In genomic region chr5:157912621-157913325, GRCh38 we compare ENCODE assay signal across 1 cellular context.
TF ChIP-seq lines count a peak whose summit lies in the region.

No MANE protein-coding gene starts in this region.

TF ChIP-seq in GM12878, 131 proteins besides CTCF, POLR2A, EP300 and RAD21 (continued from another document and continues in another):
- TF ChIP-seq, protein P1, sequence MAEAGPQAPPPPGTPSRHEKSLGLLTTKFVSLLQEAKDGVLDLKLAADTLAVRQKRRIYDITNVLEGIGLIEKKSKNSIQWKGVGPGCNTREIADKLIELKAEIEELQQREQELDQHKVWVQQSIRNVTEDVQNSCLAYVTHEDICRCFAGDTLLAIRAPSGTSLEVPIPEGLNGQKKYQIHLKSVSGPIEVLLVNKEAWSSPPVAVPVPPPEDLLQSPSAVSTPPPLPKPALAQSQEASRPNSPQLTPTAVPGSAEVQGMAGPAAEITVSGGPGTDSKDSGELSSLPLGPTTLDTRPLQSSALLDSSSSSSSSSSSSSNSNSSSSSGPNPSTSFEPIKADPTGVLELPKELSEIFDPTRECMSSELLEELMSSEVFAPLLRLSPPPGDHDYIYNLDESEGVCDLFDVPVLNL (IDR thresholded peaks at IDR 0.05; ENCODE audit: low read depth, low read length) = no peak
- no peak for TF ChIP-seq PAX8 (IDR thresholded peaks at IDR 0.05)
- no peak for TF ChIP-seq FOS (IDR thresholded peaks at IDR 0.05; ENCODE audit: borderline replicate concordance, extremely low read depth, insufficient read length)
- TF ChIP-seq, protein P2, sequence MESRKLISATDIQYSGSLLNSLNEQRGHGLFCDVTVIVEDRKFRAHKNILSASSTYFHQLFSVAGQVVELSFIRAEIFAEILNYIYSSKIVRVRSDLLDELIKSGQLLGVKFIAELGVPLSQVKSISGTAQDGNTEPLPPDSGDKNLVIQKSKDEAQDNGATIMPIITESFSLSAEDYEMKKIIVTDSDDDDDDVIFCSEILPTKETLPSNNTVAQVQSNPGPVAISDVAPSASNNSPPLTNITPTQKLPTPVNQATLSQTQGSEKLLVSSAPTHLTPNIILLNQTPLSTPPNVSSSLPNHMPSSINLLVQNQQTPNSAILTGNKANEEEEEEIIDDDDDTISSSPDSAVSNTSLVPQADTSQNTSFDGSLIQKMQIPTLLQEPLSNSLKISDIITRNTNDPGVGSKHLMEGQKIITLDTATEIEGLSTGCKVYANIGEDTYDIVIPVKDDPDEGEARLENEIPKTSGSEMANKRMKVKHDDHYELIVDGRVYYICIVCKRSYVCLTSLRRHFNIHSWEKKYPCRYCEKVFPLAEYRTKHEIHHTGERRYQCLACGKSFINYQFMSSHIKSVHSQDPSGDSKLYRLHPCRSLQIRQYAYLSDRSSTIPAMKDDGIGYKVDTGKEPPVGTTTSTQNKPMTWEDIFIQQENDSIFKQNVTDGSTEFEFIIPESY (IDR thresholded peaks at IDR 0.05) = no peak
- TF ChIP-seq SIX5 (IDR thresholded peaks at IDR 0.05; ENCODE audit: low read depth, low read length, severe bottlenecking) = no peak
- peak; percentile 87 for TF ChIP-seq MTA2 (IDR thresholded peaks at IDR 0.05; ENCODE audit: low read depth)
- TF ChIP-seq RUNX3 (IDR thresholded peaks at IDR 0.05; ENCODE audit: low read length) = peak; percentile 20; the same call in 1 of the 2 replicates
- TF ChIP-seq MEF2B (IDR thresholded peaks at IDR 0.05; ENCODE audit: partially characterized antibody, poor library complexity, severe bottlenecking) = peak; percentile 40
- peak; percentile 84; the same call in 1 of the 2 replicates for TF ChIP-seq BACH1 (IDR thresholded peaks at IDR 0.05; ENCODE audit: borderline replicate concordance)
- TF ChIP-seq SMAD1 (IDR thresholded peaks at IDR 0.05; ENCODE audit: low read depth, partially characterized antibody) = no peak
- TF ChIP-seq ZNF384 (IDR thresholded peaks at IDR 0.05; ENCODE audit: borderline replicate concordance, low read depth, low read length) = no peak
- no peak for TF ChIP-seq SRF (IDR thresholded peaks at IDR 0.05; ENCODE audit: low read depth in 2 of 2, low read length in 2 of 2)
- peak; percentile 71 for TF ChIP-seq ZNF217 (IDR thresholded peaks at IDR 0.05)
- TF ChIP-seq, protein P3, sequence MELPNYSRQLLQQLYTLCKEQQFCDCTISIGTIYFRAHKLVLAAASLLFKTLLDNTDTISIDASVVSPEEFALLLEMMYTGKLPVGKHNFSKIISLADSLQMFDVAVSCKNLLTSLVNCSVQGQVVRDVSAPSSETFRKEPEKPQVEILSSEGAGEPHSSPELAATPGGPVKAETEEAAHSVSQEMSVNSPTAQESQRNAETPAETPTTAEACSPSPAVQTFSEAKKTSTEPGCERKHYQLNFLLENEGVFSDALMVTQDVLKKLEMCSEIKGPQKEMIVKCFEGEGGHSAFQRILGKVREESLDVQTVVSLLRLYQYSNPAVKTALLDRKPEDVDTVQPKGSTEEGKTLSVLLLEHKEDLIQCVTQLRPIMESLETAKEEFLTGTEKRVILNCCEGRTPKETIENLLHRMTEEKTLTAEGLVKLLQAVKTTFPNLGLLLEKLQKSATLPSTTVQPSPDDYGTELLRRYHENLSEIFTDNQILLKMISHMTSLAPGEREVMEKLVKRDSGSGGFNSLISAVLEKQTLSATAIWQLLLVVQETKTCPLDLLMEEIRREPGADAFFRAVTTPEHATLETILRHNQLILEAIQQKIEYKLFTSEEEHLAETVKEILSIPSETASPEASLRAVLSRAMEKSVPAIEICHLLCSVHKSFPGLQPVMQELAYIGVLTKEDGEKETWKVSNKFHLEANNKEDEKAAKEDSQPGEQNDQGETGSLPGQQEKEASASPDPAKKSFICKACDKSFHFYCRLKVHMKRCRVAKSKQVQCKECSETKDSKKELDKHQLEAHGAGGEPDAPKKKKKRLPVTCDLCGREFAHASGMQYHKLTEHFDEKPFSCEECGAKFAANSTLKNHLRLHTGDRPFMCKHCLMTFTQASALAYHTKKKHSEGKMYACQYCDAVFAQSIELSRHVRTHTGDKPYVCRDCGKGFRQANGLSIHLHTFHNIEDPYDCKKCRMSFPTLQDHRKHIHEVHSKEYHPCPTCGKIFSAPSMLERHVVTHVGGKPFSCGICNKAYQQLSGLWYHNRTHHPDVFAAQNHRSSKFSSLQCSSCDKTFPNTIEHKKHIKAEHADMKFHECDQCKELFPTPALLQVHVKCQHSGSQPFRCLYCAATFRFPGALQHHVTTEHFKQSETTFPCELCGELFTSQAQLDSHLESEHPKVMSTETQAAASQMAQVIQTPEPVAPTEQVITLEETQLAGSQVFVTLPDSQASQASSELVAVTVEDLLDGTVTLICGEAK (IDR thresholded peaks at IDR 0.05; ENCODE audit: borderline replicate concordance) = no peak
- TF ChIP-seq CBX3 (IDR thresholded peaks at IDR 0.05; ENCODE audit: borderline replicate concordance, low read depth) = no peak
- TF ChIP-seq SPI1 (IDR thresholded peaks at IDR 0.05; ENCODE audit: borderline replicate concordance, insufficient read depth, low read depth, low read length) = peak; percentile 92; the same call in 1 of the 2 replicates
- TF ChIP-seq, protein P4, sequence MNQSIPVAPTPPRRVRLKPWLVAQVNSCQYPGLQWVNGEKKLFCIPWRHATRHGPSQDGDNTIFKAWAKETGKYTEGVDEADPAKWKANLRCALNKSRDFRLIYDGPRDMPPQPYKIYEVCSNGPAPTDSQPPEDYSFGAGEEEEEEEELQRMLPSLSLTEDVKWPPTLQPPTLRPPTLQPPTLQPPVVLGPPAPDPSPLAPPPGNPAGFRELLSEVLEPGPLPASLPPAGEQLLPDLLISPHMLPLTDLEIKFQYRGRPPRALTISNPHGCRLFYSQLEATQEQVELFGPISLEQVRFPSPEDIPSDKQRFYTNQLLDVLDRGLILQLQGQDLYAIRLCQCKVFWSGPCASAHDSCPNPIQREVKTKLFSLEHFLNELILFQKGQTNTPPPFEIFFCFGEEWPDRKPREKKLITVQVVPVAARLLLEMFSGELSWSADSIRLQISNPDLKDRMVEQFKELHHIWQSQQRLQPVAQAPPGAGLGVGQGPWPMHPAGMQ (IDR thresholded peaks at IDR 0.05; ENCODE audit: borderline replicate concordance) = no peak
- peak; percentile 74 for TF ChIP-seq PAX5 (IDR thresholded peaks at IDR 0.05; ENCODE audit: borderline replicate concordance, low read depth, low read length)
- TF ChIP-seq HCFC1 (IDR thresholded peaks at IDR 0.05; ENCODE audit: low read length) = no peak
- TF ChIP-seq NFYA (IDR thresholded peaks at IDR 0.05; ENCODE audit: borderline replicate concordance, low read depth, low read length) = no peak
- TF ChIP-seq BHLHE40 (IDR thresholded peaks at IDR 0.05; ENCODE audit: borderline replicate concordance in 1 of 2, low read depth in 2 of 2, low read length in 1 of 2) = peak; percentile 46 to 68; a peak in 2 of 4 replicates
- TF ChIP-seq RB1 (IDR thresholded peaks at IDR 0.05; ENCODE audit: borderline replicate concordance) = no peak
- TF ChIP-seq TCF12 (IDR thresholded peaks at IDR 0.05; ENCODE audit: low read depth, low read length) = 0 out of 2 replicates have a peak, but pooled peaks have one; percentile 61
- TF ChIP-seq GABPA (IDR thresholded peaks at IDR 0.05; ENCODE audit: low read depth) = no peak
- no peak for TF ChIP-seq ZBED1 (IDR thresholded peaks at IDR 0.05; ENCODE audit: borderline replicate concordance)
- no peak for TF ChIP-seq HSF1 (IDR thresholded peaks at IDR 0.05; ENCODE audit: low read depth, low read length)
- TF ChIP-seq NRF1 (conservative IDR thresholded peaks at IDR 0.05; ENCODE audit: low read depth, low read length) = no peak
- peak; percentile 79 for TF ChIP-seq GATAD2B (conservative IDR thresholded peaks at IDR 0.05; ENCODE audit: low read depth)
- TF ChIP-seq FOXK2 (IDR thresholded peaks at IDR 0.05) = no peak
- TF ChIP-seq ZNF622 (IDR thresholded peaks at IDR 0.05) = no peak
- no peak for TF ChIP-seq POU2F2 (IDR thresholded peaks at IDR 0.05; ENCODE audit: borderline replicate concordance, low read depth, low read length)
- no peak for TF ChIP-seq EZH2 (IDR thresholded peaks at IDR 0.05; ENCODE audit: borderline replicate concordance, control insufficient read depth, low read depth, low read length)
- no peak for TF ChIP-seq SREBF1 (IDR thresholded peaks at IDR 0.05; ENCODE audit: low read length)
- no peak for TF ChIP-seq CREM (IDR thresholded peaks at IDR 0.05; ENCODE audit: low read depth)
- TF ChIP-seq PML (IDR thresholded peaks at IDR 0.05; ENCODE audit: low read length) = no peak
- TF ChIP-seq, protein P5, sequence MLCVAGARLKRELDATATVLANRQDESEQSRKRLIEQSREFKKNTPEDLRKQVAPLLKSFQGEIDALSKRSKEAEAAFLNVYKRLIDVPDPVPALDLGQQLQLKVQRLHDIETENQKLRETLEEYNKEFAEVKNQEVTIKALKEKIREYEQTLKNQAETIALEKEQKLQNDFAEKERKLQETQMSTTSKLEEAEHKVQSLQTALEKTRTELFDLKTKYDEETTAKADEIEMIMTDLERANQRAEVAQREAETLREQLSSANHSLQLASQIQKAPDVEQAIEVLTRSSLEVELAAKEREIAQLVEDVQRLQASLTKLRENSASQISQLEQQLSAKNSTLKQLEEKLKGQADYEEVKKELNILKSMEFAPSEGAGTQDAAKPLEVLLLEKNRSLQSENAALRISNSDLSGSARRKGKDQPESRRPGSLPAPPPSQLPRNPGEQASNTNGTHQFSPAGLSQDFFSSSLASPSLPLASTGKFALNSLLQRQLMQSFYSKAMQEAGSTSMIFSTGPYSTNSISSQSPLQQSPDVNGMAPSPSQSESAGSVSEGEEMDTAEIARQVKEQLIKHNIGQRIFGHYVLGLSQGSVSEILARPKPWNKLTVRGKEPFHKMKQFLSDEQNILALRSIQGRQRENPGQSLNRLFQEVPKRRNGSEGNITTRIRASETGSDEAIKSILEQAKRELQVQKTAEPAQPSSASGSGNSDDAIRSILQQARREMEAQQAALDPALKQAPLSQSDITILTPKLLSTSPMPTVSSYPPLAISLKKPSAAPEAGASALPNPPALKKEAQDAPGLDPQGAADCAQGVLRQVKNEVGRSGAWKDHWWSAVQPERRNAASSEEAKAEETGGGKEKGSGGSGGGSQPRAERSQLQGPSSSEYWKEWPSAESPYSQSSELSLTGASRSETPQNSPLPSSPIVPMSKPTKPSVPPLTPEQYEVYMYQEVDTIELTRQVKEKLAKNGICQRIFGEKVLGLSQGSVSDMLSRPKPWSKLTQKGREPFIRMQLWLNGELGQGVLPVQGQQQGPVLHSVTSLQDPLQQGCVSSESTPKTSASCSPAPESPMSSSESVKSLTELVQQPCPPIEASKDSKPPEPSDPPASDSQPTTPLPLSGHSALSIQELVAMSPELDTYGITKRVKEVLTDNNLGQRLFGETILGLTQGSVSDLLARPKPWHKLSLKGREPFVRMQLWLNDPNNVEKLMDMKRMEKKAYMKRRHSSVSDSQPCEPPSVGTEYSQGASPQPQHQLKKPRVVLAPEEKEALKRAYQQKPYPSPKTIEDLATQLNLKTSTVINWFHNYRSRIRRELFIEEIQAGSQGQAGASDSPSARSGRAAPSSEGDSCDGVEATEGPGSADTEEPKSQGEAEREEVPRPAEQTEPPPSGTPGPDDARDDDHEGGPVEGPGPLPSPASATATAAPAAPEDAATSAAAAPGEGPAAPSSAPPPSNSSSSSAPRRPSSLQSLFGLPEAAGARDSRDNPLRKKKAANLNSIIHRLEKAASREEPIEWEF (IDR thresholded peaks at IDR 0.05; ENCODE audit: insufficient replicate concordance, low read depth, low read length) = no peak
- no peak for TF ChIP-seq ZZZ3 (IDR thresholded peaks at IDR 0.05; ENCODE audit: control insufficient read depth, insufficient read length, low read depth)
- TF ChIP-seq ZNF24 (IDR thresholded peaks at IDR 0.05) = no peak
- TF ChIP-seq KLF5 (IDR thresholded peaks at IDR 0.05; ENCODE audit: partially characterized antibody) = no peak
- TF ChIP-seq CBFB (IDR thresholded peaks at IDR 0.05; ENCODE audit: low read depth) = no peak
- TF ChIP-seq, protein P6, sequence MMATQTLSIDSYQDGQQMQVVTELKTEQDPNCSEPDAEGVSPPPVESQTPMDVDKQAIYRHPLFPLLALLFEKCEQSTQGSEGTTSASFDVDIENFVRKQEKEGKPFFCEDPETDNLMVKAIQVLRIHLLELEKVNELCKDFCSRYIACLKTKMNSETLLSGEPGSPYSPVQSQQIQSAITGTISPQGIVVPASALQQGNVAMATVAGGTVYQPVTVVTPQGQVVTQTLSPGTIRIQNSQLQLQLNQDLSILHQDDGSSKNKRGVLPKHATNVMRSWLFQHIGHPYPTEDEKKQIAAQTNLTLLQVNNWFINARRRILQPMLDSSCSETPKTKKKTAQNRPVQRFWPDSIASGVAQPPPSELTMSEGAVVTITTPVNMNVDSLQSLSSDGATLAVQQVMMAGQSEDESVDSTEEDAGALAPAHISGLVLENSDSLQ (IDR thresholded peaks at IDR 0.05) = no peak
- TF ChIP-seq, protein P7, sequence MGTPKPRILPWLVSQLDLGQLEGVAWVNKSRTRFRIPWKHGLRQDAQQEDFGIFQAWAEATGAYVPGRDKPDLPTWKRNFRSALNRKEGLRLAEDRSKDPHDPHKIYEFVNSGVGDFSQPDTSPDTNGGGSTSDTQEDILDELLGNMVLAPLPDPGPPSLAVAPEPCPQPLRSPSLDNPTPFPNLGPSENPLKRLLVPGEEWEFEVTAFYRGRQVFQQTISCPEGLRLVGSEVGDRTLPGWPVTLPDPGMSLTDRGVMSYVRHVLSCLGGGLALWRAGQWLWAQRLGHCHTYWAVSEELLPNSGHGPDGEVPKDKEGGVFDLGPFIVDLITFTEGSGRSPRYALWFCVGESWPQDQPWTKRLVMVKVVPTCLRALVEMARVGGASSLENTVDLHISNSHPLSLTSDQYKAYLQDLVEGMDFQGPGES (IDR thresholded peaks at IDR 0.05) = no peak
- TF ChIP-seq TCF7 (IDR thresholded peaks at IDR 0.05; ENCODE audit: borderline replicate concordance) = no peak
